Comparison of ENCODE assay signal across 28 cellular contexts in genomic region chr6:46882622-46883021, GRCh38. TPM values are rescaled to one million over a fixed set of nuclear protein-coding genes. Genes with fewer than 3 reads are reported as not detected.
DNase-seq lines count a peak whose midpoint lies in the region; ATAC-seq lines count a peak whose summit lies in the region.
"Had no signal": no experiment of that assay in that cellular context is flagged by ENCODE, and none has a peak within 500 bp of the region (broad histone marks: within the 10 kb centered on the region; RNA-seq: fewer than 3 reads in every experiment).

No MANE protein-coding gene starts in this region.

- H3K27me3 ChIP-seq in naive thymus-derived CD4-positive, alpha-beta T cell (ENCODE audit: control insufficient read depth in 2 of 2, insufficient read depth in 2 of 2, low read length in 2 of 2) = no peaks in the 10 kb centered on the region
- H3K27me3 ChIP-seq: BE2C, thyroid gland had no signal

- no peak overlapping the region for H3K4me3 ChIP-seq in naive thymus-derived CD4-positive, alpha-beta T cell (ENCODE audit: low read length)
- H3K4me3 ChIP-seq: K562, SK-N-MC, thyroid gland had no signal

- H3K27ac Mint-ChIP-seq in naive thymus-derived CD4-positive, alpha-beta T cell = no peak overlapping the region
- H3K27ac Mint-ChIP-seq in activated CD4-positive, alpha-beta T cell treated with anti-CD3 and anti-CD28 coated beads for 36 hours = no peak overlapping the region
- H3K27ac Mint-ChIP-seq: activated T-cell treated with anti-CD3 and anti-CD28 coated beads, Interleukin-2, amount 50 U/mL, for 24 hours; CD8-positive, alpha-beta T cell; effector memory CD8-positive, alpha-beta T cell; immature natural killer cell; natural killer cell; WTC11 had no signal

- CTCF ChIA-PET in naive thymus-derived CD4-positive, alpha-beta T cell (lab: Charles Lee) = no interaction called here
- CTCF ChIA-PET in activated CD4-positive, alpha-beta T cell treated with anti-CD3 and anti-CD28 coated beads for 36 hours (lab: Charles Lee) = no interaction called here

- intact Hi-C loops in naive thymus-derived CD4-positive, alpha-beta T cell (cut with micrococcal nuclease) = no loop called here
- intact Hi-C loops in activated CD4-positive, alpha-beta T cell treated with anti-CD3 and anti-CD28 coated beads for 36 hours (cut with DNase I, micrococcal nuclease) = no loop called here

- H3K4me1 ChIP-seq in naive thymus-derived CD4-positive, alpha-beta T cell (ENCODE audit: control insufficient read depth in 2 of 2, insufficient read depth in 2 of 2, low read length in 2 of 2) = no peaks in the 10 kb centered on the region
- H3K4me1 ChIP-seq: BE2C, thyroid gland had no signal

- H3K9me3 ChIP-seq in naive thymus-derived CD4-positive, alpha-beta T cell (ENCODE audit: control insufficient read depth in 2 of 3, low read length in 3 of 3) = no peaks in the 10 kb centered on the region
- H3K9me3 ChIP-seq: BE2C, thyroid gland had no signal

- H3K4me3 Mint-ChIP-seq in naive thymus-derived CD4-positive, alpha-beta T cell = no peak overlapping the region
- no peak overlapping the region for H3K4me3 Mint-ChIP-seq in activated CD4-positive, alpha-beta T cell treated with anti-CD3 and anti-CD28 coated beads for 36 hours
- H3K4me3 Mint-ChIP-seq: activated T-cell treated with anti-CD3 and anti-CD28 coated beads, Interleukin-2, amount 50 U/mL, for 24 hours; CD8-positive, alpha-beta T cell; effector memory CD8-positive, alpha-beta T cell; immature natural killer cell; natural killer cell; WTC11 had no signal

- ATAC-seq in naive thymus-derived CD4-positive, alpha-beta T cell = peak; percentile 20
- no peak for ATAC-seq in HG03135 (IDR thresholded peaks at IDR 0.05; ENCODE audit: unreplicated experiment)
- ATAC-seq in activated CD4-positive, alpha-beta T cell treated with anti-CD3 and anti-CD28 coated beads for 36 hours = no peak
- ATAC-seq: CD8-positive, alpha-beta T cell; effector memory CD8-positive, alpha-beta T cell; K562; left colon; natural killer cell; PC-3; WTC11 had no signal

- no peak overlapping the region for H3K27ac ChIP-seq in naive thymus-derived CD4-positive, alpha-beta T cell (ENCODE audit: low read depth, low read length)
- H3K27ac ChIP-seq: SK-N-MC, thyroid gland had no signal

- H3K4me1 Mint-ChIP-seq in naive thymus-derived CD4-positive, alpha-beta T cell = no peaks in the 10 kb centered on the region
- H3K4me1 Mint-ChIP-seq in activated CD4-positive, alpha-beta T cell treated with anti-CD3 and anti-CD28 coated beads for 36 hours = no peaks in the 10 kb centered on the region
- H3K4me1 Mint-ChIP-seq: immature natural killer cell, natural killer cell had no signal

- DNase-seq in NCI-H1092 (lab: John Stamatoyannopoulos, UW) (peak; percentile 51), NCI-H187 treated with DMSO at 0.1 percent for 48 hours (lab: John Stamatoyannopoulos, UW) (peak; percentile 49), NCI-H345 (lab: John Stamatoyannopoulos, UW) (peak; percentile 91), COLO668 (lab: John Stamatoyannopoulos, UW; ENCODE audit: unreplicated experiment) (no peak)
- DNase-seq in naive thymus-derived CD4-positive, alpha-beta T cell = no peak
- DNase-seq in activated CD4-positive, alpha-beta T cell treated with anti-CD3 and anti-CD28 coated beads for 36 hours = no peak
- DNase-seq: activated CD4-positive, alpha-beta T cell treated with anti-CD3 and anti-CD28 coated beads, Interleukin-2, amount 50 U/mL, for 1 hour; activated gamma-delta T cell treated with Interleukin-2 at 50 U/mL for 16 hours; activated T-cell treated with anti-CD3 and anti-CD28 coated beads, Interleukin-2, amount 50 U/mL, for 24 hours; BE2C; CD8-positive, alpha-beta T cell; effector memory CD8-positive, alpha-beta T cell; erythroblast; HCEC 1CT; immature natural killer cell; left colon; natural killer cell; NCI-H146; NCI-H446; PC-3; stimulated activated CD4-positive, alpha-beta T cell treated with anti-CD3 and anti-CD28 coated beads, Interleukin-4, amount 100 ng/mL, for 24 hours; thyroid gland had no signal

- peaks cover 0 to 21% (median 9%) of the 10 kb centered on the region in 5 donors for H3K27me3 Mint-ChIP-seq in naive thymus-derived CD4-positive, alpha-beta T cell
- H3K27me3 Mint-ChIP-seq in activated CD4-positive, alpha-beta T cell treated with anti-CD3 and anti-CD28 coated beads for 36 hours = peaks cover 13% of the 10 kb centered on the region

- POLR2A ChIA-PET in naive thymus-derived CD4-positive, alpha-beta T cell (lab: Charles Lee) = no interaction called here
- POLR2A ChIA-PET in activated CD4-positive, alpha-beta T cell treated with anti-CD3 and anti-CD28 coated beads for 36 hours (lab: Charles Lee) = no interaction called here

- no peaks in the 10 kb centered on the region for H3K36me3 ChIP-seq in naive thymus-derived CD4-positive, alpha-beta T cell (ENCODE audit: control insufficient read depth in 2 of 3, insufficient read depth in 3 of 3, low read length in 3 of 3)
- H3K36me3 ChIP-seq: BE2C had no signal

- H3K9me3 Mint-ChIP-seq in naive thymus-derived CD4-positive, alpha-beta T cell = no peaks in the 10 kb centered on the region
- no peaks in the 10 kb centered on the region for H3K9me3 Mint-ChIP-seq in activated CD4-positive, alpha-beta T cell treated with anti-CD3 and anti-CD28 coated beads for 36 hours (ENCODE audit: low read depth)
- H3K9me3 Mint-ChIP-seq: activated T-cell treated with anti-CD3 and anti-CD28 coated beads, Interleukin-2, amount 50 U/mL, for 24 hours; CD8-positive, alpha-beta T cell; effector memory CD8-positive, alpha-beta T cell; natural killer cell; WTC11 had no signal

- no peaks in the 10 kb centered on the region for H3K36me3 Mint-ChIP-seq in naive thymus-derived CD4-positive, alpha-beta T cell
- no peaks in the 10 kb centered on the region for H3K36me3 Mint-ChIP-seq in activated CD4-positive, alpha-beta T cell treated with anti-CD3 and anti-CD28 coated beads for 36 hours (ENCODE audit: low read depth)
- H3K36me3 Mint-ChIP-seq: CD8-positive, alpha-beta T cell; immature natural killer cell; natural killer cell; WTC11 had no signal

RNA-seq across cellular contexts. Expression of gene ADGRF5, which starts 39.1 kb away (rescaled TPM):
- total RNA-seq in naive thymus-derived CD4-positive, alpha-beta T cell = not detected
- polyA plus RNA-seq in naive thymus-derived CD4-positive, alpha-beta T cell = not detected
- total RNA-seq in activated CD4-positive, alpha-beta T cell treated with anti-CD3 and anti-CD28 coated beads for 36 hours = not detected
- total RNA-seq: CD8-positive, alpha-beta T cell; mononuclear cell; natural killer cell; T-helper 1 cell treated with Interleukin-12 subunit alpha and Interleukin-12 subunit beta and Interleukin-4 antibody, amounts not matched to agents 30 ng/mL and 1 ng/mL, for 36 hours had no signal
- polyA plus RNA-seq: immature natural killer cell, K562 had no signal

Comparison
In these comparisons a context has a peak if more than half of its experiments do, and no peak if none do; other contexts are left out.
1. DNase-seq: peak in NCI-H1092 (single experiment), NCI-H187 treated with DMSO at 0.1 percent for 48 hours (single experiment) and NCI-H345 (single experiment); none in naive thymus-derived CD4-positive, alpha-beta T cell (0 of 9), activated CD4-positive, alpha-beta T cell treated with anti-CD3 and anti-CD28 coated beads for 36 hours (single experiment) and COLO668 (single experiment).